7 cellular contexts compared by ENCODE assay signal in the genomic region with DNA sequence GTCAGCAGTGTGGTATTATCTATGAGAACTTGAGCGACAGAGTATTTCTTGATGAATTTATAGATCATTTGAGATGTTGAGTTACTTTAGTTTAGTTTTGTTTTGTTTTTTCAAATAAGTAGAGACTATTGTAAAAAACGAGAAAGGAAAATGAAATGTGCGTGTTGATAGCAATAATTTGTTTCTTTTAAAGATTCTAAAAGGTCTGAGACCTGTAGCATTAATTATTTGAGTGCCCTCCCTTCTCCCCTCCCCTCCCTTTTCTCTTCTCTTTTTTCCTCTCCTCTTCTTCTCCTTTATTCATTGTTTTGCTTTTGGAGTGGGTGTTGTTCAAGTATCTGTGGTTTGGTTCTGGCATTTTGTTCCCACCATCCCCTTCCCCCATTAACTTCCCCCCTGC. TPM values are rescaled to one million over a fixed set of nuclear protein-coding genes. Genes with fewer than 3 reads are reported as not detected.
DNase-seq lines count a peak whose midpoint lies in the region; ATAC-seq and TF ChIP-seq lines count a peak whose summit lies in the region.
"Not testable (repeated sequence)": the region's sequence is repeated elsewhere in the genome, so short reads cannot be mapped to it uniquely, and the experiment has no call there.

No MANE protein-coding gene starts in this region.

- not testable (repeated sequence) for DNase-seq in Caco-2; PC-3; activated CD4-positive, alpha-beta T cell treated with anti-CD3 and anti-CD28 coated beads for 36 hours; mammary epithelial cell; memory B cell (ENCODE audit: low spot score in 2 of 2)

- intact Hi-C loops in Caco-2 (cut with micrococcal nuclease; ENCODE audit: unreplicated experiment); PC-3 (cut with micrococcal nuclease); mammary epithelial cell (cut with micrococcal nuclease): not testable (repeated sequence)
- intact Hi-C loops in activated CD4-positive, alpha-beta T cell treated with anti-CD3 and anti-CD28 coated beads for 36 hours (cut with DNase I, micrococcal nuclease) = loop anchor here in 1 of 2 experiments (10.0 kb wide), 1 partner anchor 225 kb away; no protein-coding TSS in a partner anchor

- peak overlapping the region; percentile 8 for H3K27ac Mint-ChIP-seq in Caco-2 (ENCODE audit: unreplicated experiment)
- peak overlapping the region; percentile 63 for H3K27ac Mint-ChIP-seq in activated CD4-positive, alpha-beta T cell treated with anti-CD3 and anti-CD28 coated beads for 36 hours
- H3K27ac Mint-ChIP-seq in activated T-helper 17 cell treated with anti-CD3 and anti-CD28 coated beads, Interleukin-2, amount 50 U/mL, for 72 hours = peak overlapping the region; percentile 62
- peak overlapping the region; percentile 72 for H3K27ac Mint-ChIP-seq in memory B cell

- H3K9me3 ChIP-seq in Caco-2; PC-3 (ENCODE audit: low read length); mammary epithelial cell (replicated peaks; ENCODE audit: insufficient read depth, low read length); parathyroid adenoma (ENCODE audit: control insufficient read depth, low read length): not testable (repeated sequence)

- not testable (repeated sequence) for H4K20me1 ChIP-seq in PC-3 (ENCODE audit: low read length); mammary epithelial cell (ENCODE audit: insufficient read depth, low read length)

- not testable (repeated sequence) for ATAC-seq in PC-3; activated CD4-positive, alpha-beta T cell treated with anti-CD3 and anti-CD28 coated beads for 36 hours; activated T-helper 17 cell treated with anti-CD3 and anti-CD28 coated beads, Interleukin-2, amount 50 U/mL, for 72 hours (replicated peaks); memory B cell (ENCODE audit: low read depth)

- not testable (repeated sequence) for H3K27ac ChIP-seq in PC-3 (ENCODE audit: low read length); mammary epithelial cell (ENCODE audit: insufficient read depth, low read depth, low read length)
- H3K27ac ChIP-seq in parathyroid adenoma = peak overlapping the region; percentile 52

- not testable (repeated sequence) for H3K4me3 Mint-ChIP-seq in Caco-2 (ENCODE audit: unreplicated experiment); activated CD4-positive, alpha-beta T cell treated with anti-CD3 and anti-CD28 coated beads for 36 hours; activated T-helper 17 cell treated with anti-CD3 and anti-CD28 coated beads, Interleukin-2, amount 50 U/mL, for 72 hours; memory B cell

- H3K27me3 Mint-ChIP-seq in Caco-2 (ENCODE audit: insufficient read depth, unreplicated experiment); activated CD4-positive, alpha-beta T cell treated with anti-CD3 and anti-CD28 coated beads for 36 hours; activated T-helper 17 cell treated with anti-CD3 and anti-CD28 coated beads, Interleukin-2, amount 50 U/mL, for 72 hours; memory B cell: not testable (repeated sequence)

- H3K4me2 ChIP-seq in PC-3 (ENCODE audit: low read length); mammary epithelial cell (ENCODE audit: insufficient read depth, low read depth, low read length); parathyroid adenoma (ENCODE audit: low read length): not testable (repeated sequence)

- not testable (repeated sequence) for H3K4me3 ChIP-seq in Caco-2 (ENCODE audit: low read depth, low read length); PC-3 (ENCODE audit: low read length); mammary epithelial cell (replicated peaks in 1 of 3; ENCODE audit: insufficient read depth in 1 of 3, low read depth in 2 of 3, low read length in 3 of 3); parathyroid adenoma (ENCODE audit: low read depth, low read length)

- not testable (repeated sequence) for H3K79me2 ChIP-seq in PC-3 (ENCODE audit: low read length); mammary epithelial cell (ENCODE audit: insufficient read depth, low read length); parathyroid adenoma

- not testable (repeated sequence) for TF ChIP-seq CTCF in Caco-2 (IDR thresholded peaks at IDR 0.05; ENCODE audit: insufficient read depth in 1 of 2, low read depth in 1 of 2, low read length in 1 of 2, severe bottlenecking in 1 of 2, unreplicated experiment in 1 of 2); PC-3 (conservative IDR thresholded peaks at IDR 0.05; ENCODE audit: low read depth, low read length); mammary epithelial cell (conservative IDR thresholded peaks at IDR 0.05 in 1 of 2, IDR thresholded peaks at IDR 0.05 in 1 of 2; ENCODE audit: extremely low read depth in 1 of 2, insufficient read depth in 1 of 2, low read depth in 1 of 2, low read length in 2 of 2); parathyroid adenoma (IDR thresholded peaks at IDR 0.05)

- not testable (repeated sequence) for H2AFZ ChIP-seq in PC-3 (ENCODE audit: low read length); mammary epithelial cell (ENCODE audit: low read depth, low read length)
- peak overlapping the region; percentile 14 for H2AFZ ChIP-seq in parathyroid adenoma

- not testable (repeated sequence) for BruUV-seq in Caco-2 (replicated peaks; lab: Mats Ljungman, UMichigan)
- BruUV-seq in PC-3 (replicated peaks; lab: Mats Ljungman, UMichigan) = TSS peak; percentile 25
- BruUV-seq in mammary epithelial cell (replicated peaks; lab: Mats Ljungman, UMichigan) = TSS peak; percentile 20

- WGBS in mammary epithelial cell (ENCODE audit: low coverage, missing lambda C conversion rate) = 80% methylated on average over 3 of the region's 3 CpGs

- POLR2A ChIA-PET in Caco-2 (lab: Charles Lee); PC-3 (lab: Charles Lee; ENCODE audit: unreplicated experiment); activated CD4-positive, alpha-beta T cell treated with anti-CD3 and anti-CD28 coated beads for 36 hours (lab: Charles Lee): not testable (repeated sequence)

- dilution Hi-C loops in mammary epithelial cell (cut with HindIII; ENCODE audit: low sequenced_read_pairs) = not testable (repeated sequence)

- not testable (repeated sequence) for H3K9ac ChIP-seq in PC-3 (ENCODE audit: low read length); mammary epithelial cell (ENCODE audit: insufficient read depth, low read length); parathyroid adenoma

- not testable (repeated sequence) for H3K27me3 ChIP-seq in Caco-2 (replicated peaks; ENCODE audit: control insufficient read depth, insufficient read depth, low read length); PC-3 (ENCODE audit: low read length); mammary epithelial cell (ENCODE audit: insufficient read depth, low read length); parathyroid adenoma (ENCODE audit: control insufficient read depth, insufficient read depth, low read length)

- H3K4me1 Mint-ChIP-seq in Caco-2 (ENCODE audit: low read depth, unreplicated experiment); activated CD4-positive, alpha-beta T cell treated with anti-CD3 and anti-CD28 coated beads for 36 hours; activated T-helper 17 cell treated with anti-CD3 and anti-CD28 coated beads, Interleukin-2, amount 50 U/mL, for 72 hours; memory B cell: not testable (repeated sequence)

- not testable (repeated sequence) for H3K9me2 ChIP-seq in PC-3 (replicated peaks; ENCODE audit: low read length)

- H3K9me3 Mint-ChIP-seq in Caco-2 (ENCODE audit: unreplicated experiment); activated CD4-positive, alpha-beta T cell treated with anti-CD3 and anti-CD28 coated beads for 36 hours (ENCODE audit: low read depth); activated T-helper 17 cell treated with anti-CD3 and anti-CD28 coated beads, Interleukin-2, amount 50 U/mL, for 72 hours; memory B cell: not testable (repeated sequence)

- in situ Hi-C loops in mammary epithelial cell (cut with MboI; ENCODE audit: low sequenced_read_pairs in 2 of 2) = not testable (repeated sequence)

- not testable (repeated sequence) for H3K4me1 ChIP-seq in Caco-2; PC-3 (ENCODE audit: insufficient read depth, low read length); mammary epithelial cell (ENCODE audit: insufficient read depth, low read length); parathyroid adenoma

- H3K36me3 ChIP-seq in Caco-2 (ENCODE audit: control insufficient read depth, insufficient read depth, low read length); PC-3 (ENCODE audit: low read depth, low read length); parathyroid adenoma (ENCODE audit: control insufficient read depth, insufficient read depth, low read length): not testable (repeated sequence)
- peaks cover 14% of the 10 kb centered on the region for H3K36me3 ChIP-seq in mammary epithelial cell (ENCODE audit: insufficient read depth, low read length)

- H3F3A ChIP-seq in PC-3 (ENCODE audit: low read length, unreplicated experiment) = not testable (repeated sequence)

- H3K36me3 Mint-ChIP-seq in Caco-2 (ENCODE audit: insufficient read depth, unreplicated experiment) = peaks cover 48% of the 10 kb centered on the region
- H3K36me3 Mint-ChIP-seq in activated CD4-positive, alpha-beta T cell treated with anti-CD3 and anti-CD28 coated beads for 36 hours (ENCODE audit: low read depth) = peaks cover 17% of the 10 kb centered on the region
- H3K36me3 Mint-ChIP-seq in activated T-helper 17 cell treated with anti-CD3 and anti-CD28 coated beads, Interleukin-2, amount 50 U/mL, for 72 hours (ENCODE audit: low read depth) = peaks cover 69% of the 10 kb centered on the region
- H3K36me3 Mint-ChIP-seq in memory B cell = not testable (repeated sequence)

- CTCF ChIA-PET in Caco-2 (lab: Charles Lee) = interaction anchor here (0.7 kb wide), 1 partner anchor 93 kb away, joined by 6 read pairs; no protein-coding TSS in a partner anchor
- CTCF ChIA-PET in PC-3 (lab: Charles Lee); mammary epithelial cell (lab: Charles Lee; ENCODE audit: low non-redundant PET): not testable (repeated sequence)
- CTCF ChIA-PET in activated CD4-positive, alpha-beta T cell treated with anti-CD3 and anti-CD28 coated beads for 36 hours (lab: Charles Lee) = interaction anchor here (1.2 to 1.7 kb wide), 2 partner anchors 8 to 33 kb away, joined by 3 to 4 read pairs; no protein-coding TSS in a partner anchor

RNA-seq across cellular contexts. Expression of gene SENP5, which starts 38.1 kb away (rescaled TPM):
- total RNA-seq in Caco-2 (2022) = 33.6 and 36.8 TPM in 2 replicates
- 31.4 and 34.2 TPM in 2 replicates for total RNA-seq in PC-3 (2014; rRNA removed)
- total RNA-seq in activated CD4-positive, alpha-beta T cell treated with anti-CD3 and anti-CD28 coated beads for 36 hours = 10 to 100 TPM; 27.7 to 33.0 TPM
- total RNA-seq in activated T-helper 17 cell treated with anti-CD3 and anti-CD28 coated beads, Interleukin-2, amount 50 U/mL, for 72 hours = 10 to 100 TPM; 29.5 to 37.2 TPM
- 10 to 100 TPM; 30.5 to 39.7 TPM for total RNA-seq in mammary epithelial cell
- polyA plus RNA-seq in mammary epithelial cell = 9.5 TPM
- 36.0 TPM for polyA minus RNA-seq in mammary epithelial cell

Comparison
In these comparisons a context has a peak if more than half of its experiments do, and no peak if none do; other contexts are left out.
1. H3K27ac Mint-ChIP-seq: peak in every context shown above with its lines; median percentile 72 in memory B cell; 63 in activated CD4-positive, alpha-beta T cell treated with anti-CD3 and anti-CD28 coated beads for 36 hours; 62 in activated T-helper 17 cell treated with anti-CD3 and anti-CD28 coated beads, Interleukin-2, amount 50 U/mL, for 72 hours; 8 in Caco-2.